In genomic region chr1:182713492-182713891, GRCh38 we compare ENCODE assay signal across 26 cellular contexts. TPM values are rescaled to one million over a fixed set of nuclear protein-coding genes. Genes with fewer than 3 reads are reported as not detected.
DNase-seq lines count a peak whose midpoint lies in the region; ATAC-seq, FAIRE-seq and TF ChIP-seq lines count a peak whose summit lies in the region.
"Had no signal": no experiment of that assay in that cellular context is flagged by ENCODE, and none has a peak within 500 bp of the region (broad histone marks: within the 10 kb centered on the region; RNA-seq: fewer than 3 reads in every experiment).

No MANE protein-coding gene starts in this region.

- no peaks in the 10 kb centered on the region for H3K36me3 ChIP-seq in stomach
- H3K36me3 ChIP-seq: BLaER1 treated with 17β-estradiol and CSF1 and Interleukin-3, amounts not matched to agents 10 nM and 100 nM; Peyer's patch had no signal

- DNase-seq in T-helper 1 cell (no peak), stomach (no peak), HTR-8/SVneo (ENCODE audit: insufficient read length, low spot score) (no peak)
- peak; percentile 1 for DNase-seq in stimulated activated CD4-positive, alpha-beta T cell treated with anti-CD3 and anti-CD28 coated beads, Interleukin-1b, Interleukin-23, amount 100 ng/mL, for 48 hours
- no peak for DNase-seq in stimulated activated CD4-positive, alpha-beta T cell treated with anti-CD3 and anti-CD28 coated beads, Interleukin-12 subunit alpha, Interleukin-12 subunit beta, amount 100 ng/mL, for 4 hours
- DNase-seq: ACHN; CD4-positive, alpha-beta memory T cell; DND-41; GM23248; H9; KG1; NCI-H1092 treated with DMSO at 0.1 percent for 48 hours; NCI-H146; NCI-H2029; NCI-H345; NCI-H524; NCI-H82; Peyer's patch had no signal

- no peak overlapping the region for H3K4me3 ChIP-seq in stomach
- H3K4me3 ChIP-seq: BLaER1 treated with 17β-estradiol and CSF1 and Interleukin-3, amounts not matched to agents 10 nM and 100 nM; GM12878; GM23248; Peyer's patch had no signal

- ATAC-seq in stimulated activated memory B cell treated with anti-CD40 and anti-IgM and Interleukin-4, amounts not matched to agents 10 μg/mL and 1 μg/mL and 100 μg/mL, for 72 hours = peak; percentile 60
- ATAC-seq in GM18909 (IDR thresholded peaks at IDR 0.05; ENCODE audit: poor library complexity, unreplicated experiment) = no peak
- ATAC-seq: GM12878 had no signal

- H3K9me3 ChIP-seq in stomach = no peaks in the 10 kb centered on the region
- H3K9me3 ChIP-seq: BLaER1 treated with 17β-estradiol and CSF1 and Interleukin-3, amounts not matched to agents 10 nM and 100 nM; Peyer's patch had no signal

- TF ChIP-seq CTCF in stomach (IDR thresholded peaks at IDR 0.05) = no peak

- H3K27me3 ChIP-seq in stomach = no peaks in the 10 kb centered on the region
- H3K27me3 ChIP-seq: BLaER1 treated with 17β-estradiol and CSF1 and Interleukin-3, amounts not matched to agents 10 nM and 100 nM; Peyer's patch had no signal

- H3K9me3 Mint-ChIP-seq in T-helper 1 cell treated with Interleukin-12 subunit alpha and Interleukin-12 subunit beta and Interleukin-4 antibody, amounts not matched to agents 30 μg/mL and 1 μg/mL, for 36 hours = no peaks in the 10 kb centered on the region
- no peaks in the 10 kb centered on the region for H3K9me3 Mint-ChIP-seq in stimulated activated memory B cell treated with anti-CD40 and anti-IgM and Interleukin-4, amounts not matched to agents 10 μg/mL and 1 μg/mL and 100 μg/mL, for 72 hours
- H3K9me3 Mint-ChIP-seq: CD4-positive, alpha-beta memory T cell; H9 had no signal

- no peaks in the 10 kb centered on the region for H3K4me1 ChIP-seq in stomach
- H3K4me1 ChIP-seq: Peyer's patch had no signal

- intact Hi-C loops in stomach (cut with DNase I; ENCODE audit: low total_unique reads) = no loop called here

- no peak for FAIRE-seq in HTR-8/SVneo (lab: Jason Lieb, UNC)
- FAIRE-seq: GM12878 had no signal

- no peaks in the 10 kb centered on the region for H3K36me3 Mint-ChIP-seq in T-helper 1 cell treated with Interleukin-12 subunit alpha and Interleukin-12 subunit beta and Interleukin-4 antibody, amounts not matched to agents 30 μg/mL and 1 μg/mL, for 36 hours (ENCODE audit: low read depth)
- no peaks in the 10 kb centered on the region for H3K36me3 Mint-ChIP-seq in stimulated activated memory B cell treated with anti-CD40 and anti-IgM and Interleukin-4, amounts not matched to agents 10 μg/mL and 1 μg/mL and 100 μg/mL, for 72 hours
- H3K36me3 Mint-ChIP-seq: CD4-positive, alpha-beta memory T cell had no signal

- WGBS in stomach, 5 donors = 82 to 97% (median 91%) methylated on average over 3 of the region's 3 CpGs

- TF ChIP-seq EP300 in stomach (IDR thresholded peaks at IDR 0.05) = no peak

- H3K27ac ChIP-seq in stomach = no peak overlapping the region
- H3K27ac ChIP-seq: 22Rv1; BLaER1 treated with 17β-estradiol and CSF1 and Interleukin-3, amounts not matched to agents 10 nM and 100 nM; GM23248; HL-60; Peyer's patch had no signal

- peak overlapping the region; percentile 10 for H3K27ac Mint-ChIP-seq in T-helper 1 cell treated with Interleukin-12 subunit alpha and Interleukin-12 subunit beta and Interleukin-4 antibody, amounts not matched to agents 30 μg/mL and 1 μg/mL, for 36 hours
- H3K27ac Mint-ChIP-seq in stimulated activated memory B cell treated with anti-CD40 and anti-IgM and Interleukin-4, amounts not matched to agents 10 μg/mL and 1 μg/mL and 100 μg/mL, for 72 hours = peak overlapping the region; percentile 15
- H3K27ac Mint-ChIP-seq: CD4-positive, alpha-beta memory T cell; H9 had no signal

- peaks cover 29% of the 10 kb centered on the region for H3K4me1 Mint-ChIP-seq in T-helper 1 cell treated with Interleukin-12 subunit alpha and Interleukin-12 subunit beta and Interleukin-4 antibody, amounts not matched to agents 30 μg/mL and 1 μg/mL, for 36 hours (ENCODE audit: low read depth)
- peaks cover 32% of the 10 kb centered on the region for H3K4me1 Mint-ChIP-seq in stimulated activated memory B cell treated with anti-CD40 and anti-IgM and Interleukin-4, amounts not matched to agents 10 μg/mL and 1 μg/mL and 100 μg/mL, for 72 hours

- H3K27me3 Mint-ChIP-seq in T-helper 1 cell treated with Interleukin-12 subunit alpha and Interleukin-12 subunit beta and Interleukin-4 antibody, amounts not matched to agents 30 μg/mL and 1 μg/mL, for 36 hours (ENCODE audit: low read depth) = no peaks in the 10 kb centered on the region
- no peaks in the 10 kb centered on the region for H3K27me3 Mint-ChIP-seq in stimulated activated memory B cell treated with anti-CD40 and anti-IgM and Interleukin-4, amounts not matched to agents 10 μg/mL and 1 μg/mL and 100 μg/mL, for 72 hours
- H3K27me3 Mint-ChIP-seq: CD4-positive, alpha-beta memory T cell had no signal

- no peak overlapping the region for H3K4me3 Mint-ChIP-seq in T-helper 1 cell treated with Interleukin-12 subunit alpha and Interleukin-12 subunit beta and Interleukin-4 antibody, amounts not matched to agents 30 μg/mL and 1 μg/mL, for 36 hours
- no peak overlapping the region for H3K4me3 Mint-ChIP-seq in stimulated activated memory B cell treated with anti-CD40 and anti-IgM and Interleukin-4, amounts not matched to agents 10 μg/mL and 1 μg/mL and 100 μg/mL, for 72 hours
- H3K4me3 Mint-ChIP-seq: CD4-positive, alpha-beta memory T cell; H9 had no signal

- TF ChIP-seq POLR2A in stomach (IDR thresholded peaks at IDR 0.05) = no peak

RNA-seq across cellular contexts. Expression of gene RGS8, which starts 29.1 kb away (rescaled TPM):
- total RNA-seq in stomach = not detected
- polyA plus RNA-seq in stomach = not detected
- total RNA-seq: CD4-positive, alpha-beta memory T cell; GM23248; H9; HT-29; Peyer's patch had no signal
- polyA plus RNA-seq: CD4-positive, alpha-beta memory T cell; GM23248 had no signal
